In the genomic region with DNA sequence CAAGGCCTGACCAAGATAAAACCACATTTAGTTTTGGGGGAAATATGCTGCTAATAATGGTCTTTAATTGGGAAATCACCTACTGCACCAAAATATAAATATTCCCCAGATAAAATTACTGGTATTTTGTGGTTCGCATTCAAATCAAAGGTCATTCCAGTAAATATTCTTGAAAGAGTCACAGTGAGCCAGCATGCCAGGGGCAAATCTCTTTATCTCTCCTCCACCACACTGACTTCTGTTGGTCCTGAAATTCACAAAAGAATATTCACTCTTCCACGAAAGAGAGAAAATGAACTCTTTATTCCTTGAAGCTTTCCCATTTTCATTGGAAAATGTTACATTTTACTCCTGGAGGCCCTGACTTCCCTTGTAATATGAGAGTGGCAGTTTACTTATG, we compare ENCODE assay signal across 1 cellular context.
TF ChIP-seq lines count a peak whose summit lies in the region.

No MANE protein-coding gene starts in this region.

TF ChIP-seq in K562, 482 proteins besides CTCF, POLR2A, EP300 and RAD21:
- no peak for TF ChIP-seq KLF16 (IDR thresholded peaks at IDR 0.05)
- TF ChIP-seq ZNF668 (CRISPR knock-in tag; IDR thresholded peaks at IDR 0.05) = no peak
- 0 out of 2 replicates have a peak, but pooled peaks have one; percentile 11 for TF ChIP-seq ZNF644 (tag; IDR thresholded peaks at IDR 0.05; ENCODE audit: low read depth)
- no peak for TF ChIP-seq ERF (CRISPR knock-in tag; IDR thresholded peaks at IDR 0.05)
- no peak for TF ChIP-seq CREBBP (IDR thresholded peaks at IDR 0.05; ENCODE audit: low read depth, low read length)
- no peak for TF ChIP-seq ESRRA (IDR thresholded peaks at IDR 0.05; ENCODE audit: borderline replicate concordance, low read depth)
- no peak for TF ChIP-seq KDM5B (IDR thresholded peaks at IDR 0.05; ENCODE audit: insufficient replicate concordance, low read depth, low read length)
- TF ChIP-seq FIP1L1 (IDR thresholded peaks at IDR 0.05; ENCODE audit: low read depth, low read length, poor library complexity, severe bottlenecking) = no peak
